8 cellular contexts compared by ENCODE assay signal in the genomic region with DNA sequence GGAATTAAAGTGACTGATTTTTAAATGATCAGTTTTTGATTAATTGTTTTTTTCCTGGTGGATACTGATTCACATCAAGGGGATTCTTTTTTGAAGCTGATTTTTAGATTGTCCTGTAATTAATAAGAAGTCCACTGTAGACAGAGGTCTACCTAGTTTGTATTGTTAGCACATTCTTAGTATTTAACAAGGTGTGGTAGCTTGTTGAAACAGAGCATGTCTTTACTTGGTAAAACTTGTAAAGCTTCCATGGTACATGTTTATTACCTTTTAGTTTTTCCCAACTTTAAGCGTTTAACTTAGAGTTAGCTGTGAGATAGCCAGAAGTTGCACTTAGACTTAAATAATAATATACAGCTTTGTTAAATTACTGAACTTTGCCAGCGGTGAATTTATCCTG. TPM values are rescaled to one million over a fixed set of nuclear protein-coding genes. Genes with fewer than 3 reads are reported as not detected.
DNase-seq lines count a peak whose midpoint lies in the region; FAIRE-seq and TF ChIP-seq lines count a peak whose summit lies in the region.

No MANE protein-coding gene starts in this region.

- no peaks in the 10 kb centered on the region for H3K9me1 ChIP-seq in endothelial cell of umbilical vein (replicated peaks; ENCODE audit: control insufficient read depth, extremely low read depth, insufficient read depth, low read length)

- no peaks in the 10 kb centered on the region for H3K9me2 ChIP-seq in PC-9 (ENCODE audit: insufficient read depth)

- no peaks in the 10 kb centered on the region for H3K27me3 ChIP-seq in PC-9 (ENCODE audit: insufficient read depth, low read depth)
- no peaks in the 10 kb centered on the region for H3K27me3 ChIP-seq in endothelial cell of umbilical vein (ENCODE audit: control insufficient read depth in 2 of 2, insufficient read depth in 2 of 2, low read length in 2 of 2)
- no peaks in the 10 kb centered on the region for H3K27me3 ChIP-seq in parathyroid adenoma (ENCODE audit: control insufficient read depth, insufficient read depth, low read length)
- H3K27me3 ChIP-seq in neuronal stem cell (ENCODE audit: control insufficient read depth in 3 of 3, insufficient read depth in 3 of 3, low read depth in 1 of 3, low read length in 3 of 3) = no peaks in the 10 kb centered on the region

- H3K79me1 ChIP-seq in neuronal stem cell (ENCODE audit: low read depth, low read length) = no peaks in the 10 kb centered on the region

- no peaks in the 10 kb centered on the region for H3K9me3 ChIP-seq in ES-I3 (ENCODE audit: control insufficient read depth, insufficient read depth, low read length)
- no peaks in the 10 kb centered on the region for H3K9me3 ChIP-seq in PC-9 (ENCODE audit: insufficient read depth, low read depth)
- H3K9me3 ChIP-seq in endothelial cell of umbilical vein (replicated peaks; ENCODE audit: control insufficient read depth, insufficient read depth, low read length) = no peaks in the 10 kb centered on the region
- no peaks in the 10 kb centered on the region for H3K9me3 ChIP-seq in parathyroid adenoma (ENCODE audit: control insufficient read depth, low read length)
- H3K9me3 ChIP-seq in neuronal stem cell (replicated peaks in 1 of 2; ENCODE audit: control insufficient read depth in 2 of 2, insufficient read depth in 1 of 2, low read depth in 1 of 2, low read length in 2 of 2) = no peaks in the 10 kb centered on the region

- H3K27ac ChIP-seq in PC-9 (no peak overlapping the region), endothelial cell of umbilical vein (ENCODE audit: insufficient read depth, low read depth, low read length) (peak overlapping the region; percentile 92), parathyroid adenoma (no peak overlapping the region), neuronal stem cell (replicated peaks; ENCODE audit: low read length) (no peak overlapping the region)

- H4K20me1 ChIP-seq in PC-9 (ENCODE audit: insufficient read depth) (peaks cover 51% of the 10 kb centered on the region), endothelial cell of umbilical vein (replicated peaks; ENCODE audit: control insufficient read depth, extremely low read depth, insufficient read depth, low read length) (peaks cover 11% of the 10 kb centered on the region)

- H3K9ac ChIP-seq in ES-I3 (ENCODE audit: low read depth, low read length) = peak overlapping the region; percentile 99
- peak overlapping the region; percentile 98 for H3K9ac ChIP-seq in endothelial cell of umbilical vein (replicated peaks; ENCODE audit: extremely low read depth, insufficient read depth, low read length)
- H3K9ac ChIP-seq in parathyroid adenoma = no peak overlapping the region
- no peak overlapping the region for H3K9ac ChIP-seq in neuronal stem cell (ENCODE audit: low read depth, low read length, poor library complexity)

- H2BK5ac ChIP-seq in neuronal stem cell (ENCODE audit: low read length) = no peak overlapping the region

- H3K14ac ChIP-seq in neuronal stem cell (ENCODE audit: low read length) = no peak overlapping the region

- no CpG with 5 or more reads among the region's 2 CpGs for WGBS in neuronal stem cell (ENCODE audit: extremely low coverage in 2 of 2, insufficient read length in 2 of 2, insufficient replicate concordance in 1 of 2), 2 donors

- DNase-seq in PC-9 (no peak), endothelial cell of umbilical vein (ENCODE audit: low read depth, low spot score) (no peak), D721Med (ENCODE audit: insufficient read length, low spot score) (no peak), KBM-7 (no peak), neuronal stem cell (ENCODE audit: low spot score) (no peak), COLO829 (ENCODE audit: low spot score) (no peak)

- no peaks in the 10 kb centered on the region; the same call in 1 of the 2 replicates for H3K4me1 ChIP-seq in ES-I3 (ENCODE audit: insufficient read depth, low read length)
- peaks cover 38% of the 10 kb centered on the region for H3K4me1 ChIP-seq in PC-9 (replicated peaks; ENCODE audit: insufficient read depth)
- peaks cover 29% of the 10 kb centered on the region for H3K4me1 ChIP-seq in endothelial cell of umbilical vein (ENCODE audit: control insufficient read depth, extremely low read depth, insufficient read depth, low read length)
- peaks cover 7% of the 10 kb centered on the region for H3K4me1 ChIP-seq in parathyroid adenoma
- H3K4me1 ChIP-seq in neuronal stem cell (ENCODE audit: control insufficient read depth in 2 of 2, insufficient read depth in 1 of 2, low read depth in 1 of 2, low read length in 2 of 2) = peaks cover 3 to 5% of the 10 kb centered on the region in 2 donors

- no peak overlapping the region for H4K91ac ChIP-seq in neuronal stem cell (ENCODE audit: low read depth, low read length, poor library complexity)

- H2AK5ac ChIP-seq in neuronal stem cell (ENCODE audit: low read depth, low read length) = no peak overlapping the region

- POLR2A ChIA-PET in PC-9 (lab: Charles Lee; ENCODE audit: unreplicated experiment) = interaction anchor here (0.6 kb wide), 1 partner anchor 381 kb away, joined by 3 read pairs; no protein-coding TSS in a partner anchor
- POLR2A ChIA-PET in endothelial cell of umbilical vein (lab: Charles Lee) = no interaction called here

- no peak overlapping the region for H2BK12ac ChIP-seq in neuronal stem cell (ENCODE audit: low read length)

- TF ChIP-seq CTCF in PC-9 (conservative IDR thresholded peaks at IDR 0.05) = no peak
- TF ChIP-seq CTCF in endothelial cell of umbilical vein (IDR thresholded peaks at IDR 0.05; ENCODE audit: extremely low read depth in 1 of 2, insufficient read depth in 1 of 2, low read depth in 1 of 2, low read length in 2 of 2) = no peak
- TF ChIP-seq CTCF in parathyroid adenoma (IDR thresholded peaks at IDR 0.05) = no peak
- no peak for TF ChIP-seq CTCF in D721Med (IDR thresholded peaks at IDR 0.05; ENCODE audit: insufficient read depth, missing control alignments)

- dilution Hi-C loops in endothelial cell of umbilical vein (cut with MboI; ENCODE audit: extremely low pct_ligation_motif_present, low sequenced_read_pairs) = no loop called here

- no peak overlapping the region for H3K18ac ChIP-seq in neuronal stem cell (ENCODE audit: low read length)

- FAIRE-seq in endothelial cell of umbilical vein (lab: Jason Lieb, UNC) (no peak), D721Med (lab: Jason Lieb, UNC) (no peak)

- intact Hi-C loops in PC-9 (cut with micrococcal nuclease; ENCODE audit: unreplicated experiment) = loop anchor here (5.0 kb wide), 2 partner anchors 282 to 577 kb away; no protein-coding TSS in a partner anchor
- intact Hi-C loops in endothelial cell of umbilical vein (cut with micrococcal nuclease) = no loop called here

- H4K8ac ChIP-seq in neuronal stem cell (ENCODE audit: low read depth, low read length) = no peak overlapping the region

- H3K4me3 ChIP-seq in PC-9 (peak overlapping the region; percentile 91), endothelial cell of umbilical vein (replicated peaks in 1 of 3; ENCODE audit: insufficient read depth in 1 of 3, low read depth in 1 of 3, low read length in 3 of 3) (peak overlapping the region; percentile 84 to 95 (median 91)), parathyroid adenoma (ENCODE audit: low read depth, low read length) (peak overlapping the region; percentile 83), neuronal stem cell (ENCODE audit: low read length in 2 of 2) (peak overlapping the region in 1 of 2 donors; percentile 93)

- H2BK120ac ChIP-seq in neuronal stem cell (ENCODE audit: low read depth, low read length) = no peak overlapping the region

- H2AFZ ChIP-seq in PC-9 (no peak overlapping the region), endothelial cell of umbilical vein (ENCODE audit: low read depth, low read length) (no peak overlapping the region), parathyroid adenoma (no peak overlapping the region), neuronal stem cell (ENCODE audit: low read length) (no peak overlapping the region)

- in situ Hi-C loops in KBM-7 (cut with MboI; ENCODE audit: low pct_unique_long_range_greater_than_20kb, low sequenced_read_pairs) = no loop called here

- BruUV-seq in PC-9 (replicated peaks; lab: Mats Ljungman, UMichigan) (TSS peak; percentile 40), endothelial cell of umbilical vein (replicated peaks; lab: Mats Ljungman, UMichigan) (no TSS peak)

- H3F3A ChIP-seq in PC-9 (ENCODE audit: insufficient read depth, low read depth) = peaks cover 53% of the 10 kb centered on the region

- H3K79me2 ChIP-seq in PC-9 (ENCODE audit: low read depth) (peaks cover 63% of the 10 kb centered on the region), endothelial cell of umbilical vein (ENCODE audit: control insufficient read depth, insufficient read depth, low read length) (peaks cover 54% of the 10 kb centered on the region), parathyroid adenoma (peaks cover 31% of the 10 kb centered on the region)

- H3K4me2 ChIP-seq in PC-9 = peak overlapping the region; percentile 92
- peak overlapping the region; percentile 99 for H3K4me2 ChIP-seq in endothelial cell of umbilical vein (ENCODE audit: insufficient read depth, low read length)
- H3K4me2 ChIP-seq in parathyroid adenoma (ENCODE audit: low read length) = peak overlapping the region; percentile 72
- H3K4me2 ChIP-seq in neuronal stem cell (ENCODE audit: insufficient read depth, low read length, poor library complexity, severe bottlenecking) = no peak overlapping the region

- peaks cover 21% of the 10 kb centered on the region for H3K36me3 ChIP-seq in ES-I3 (ENCODE audit: insufficient read depth, low read length)
- H3K36me3 ChIP-seq in PC-9 (ENCODE audit: low read depth) = peaks cover 46% of the 10 kb centered on the region
- H3K36me3 ChIP-seq in endothelial cell of umbilical vein (ENCODE audit: control insufficient read depth in 2 of 2, extremely low read depth in 1 of 2, insufficient read depth in 2 of 2, low read length in 2 of 2) = peaks cover 8 to 31% of the 10 kb centered on the region in 2 experiments
- no peaks in the 10 kb centered on the region for H3K36me3 ChIP-seq in parathyroid adenoma (ENCODE audit: control insufficient read depth, insufficient read depth, low read length)
- H3K36me3 ChIP-seq in neuronal stem cell (replicated peaks in 1 of 2; ENCODE audit: control insufficient read depth in 2 of 2, insufficient read depth in 2 of 2, low read length in 2 of 2) = peaks cover 11 to 57% of the 10 kb centered on the region in 2 donors

- H3K23ac ChIP-seq in neuronal stem cell (ENCODE audit: low read depth, low read length, poor library complexity) = no peak overlapping the region

- no peak overlapping the region for H3K4ac ChIP-seq in neuronal stem cell (ENCODE audit: low read length)

- no peak for TF ChIP-seq POLR2A in endothelial cell of umbilical vein (IDR thresholded peaks at IDR 0.05; ENCODE audit: low read depth, low read length)

- no peak overlapping the region for H2BK15ac ChIP-seq in neuronal stem cell (ENCODE audit: low read length)

- CTCF ChIA-PET in PC-9 (lab: Charles Lee) = no interaction called here
- CTCF ChIA-PET in endothelial cell of umbilical vein (lab: Charles Lee) = interaction anchor here (1.0 to 5.1 kb wide), 2 partner anchors 20 to 46 kb away, joined by 3 to 21 read pairs; no protein-coding TSS in a partner anchor

RNA-seq across cellular contexts. Expression of a gene that starts 1.5 kb away (rescaled TPM):
- total RNA-seq in PC-9 (2021) = 635 and 694 TPM in 2 replicates
- 632 and 637 TPM in 2 replicates for total RNA-seq in endothelial cell of umbilical vein
- 220 and 325 TPM in 2 replicates for polyA plus RNA-seq in endothelial cell of umbilical vein
- 503 and 568 TPM in 2 replicates for polyA plus RNA-seq in endothelial cell of umbilical vein (2011; cell fraction: cytosol; rRNA removed)
- 168 and 211 TPM in 2 replicates for polyA plus RNA-seq in endothelial cell of umbilical vein (2011; cell fraction: nucleus; rRNA removed)
- 726 and 859 TPM in 2 replicates for polyA plus RNA-seq in endothelial cell of umbilical vein (2012)
- 207 and 247 TPM in 2 replicates for polyA minus RNA-seq in endothelial cell of umbilical vein
- polyA minus RNA-seq in endothelial cell of umbilical vein (2011; cell fraction: cytosol; rRNA and poly(A)+ RNA removed) = 397 TPM
- polyA minus RNA-seq in endothelial cell of umbilical vein (2011; cell fraction: nucleus; rRNA and poly(A)+ RNA removed) = 61.1 and 66.3 TPM in 2 replicates
- polyA plus RNA-seq in neuronal stem cell (2013, experiment 1 of 2) = 1,368 TPM
- 1,375 TPM for polyA plus RNA-seq in neuronal stem cell (2013, experiment 2 of 2)

RNA-seq across cellular contexts. Expression of a gene that starts 51.2 kb away (rescaled TPM):
- total RNA-seq in PC-9 (2021) = 4.0 and 4.1 TPM in 2 replicates
- 0.14 and 0.20 TPM in 2 replicates for total RNA-seq in endothelial cell of umbilical vein
- polyA plus RNA-seq in endothelial cell of umbilical vein = 0.06 TPM in 1 of 2 replicates, not detected in the other
- polyA plus RNA-seq in endothelial cell of umbilical vein (2011; cell fraction: cytosol; rRNA removed) = not detected in 2 replicates
- polyA plus RNA-seq in endothelial cell of umbilical vein (2011; cell fraction: nucleus; rRNA removed) = not detected in 2 replicates
- polyA plus RNA-seq in endothelial cell of umbilical vein (2012) = not detected in 2 replicates
- not detected in 2 replicates for polyA minus RNA-seq in endothelial cell of umbilical vein
- polyA minus RNA-seq in endothelial cell of umbilical vein (2011; cell fraction: cytosol; rRNA and poly(A)+ RNA removed) = not detected
- not detected in 2 replicates for polyA minus RNA-seq in endothelial cell of umbilical vein (2011; cell fraction: nucleus; rRNA and poly(A)+ RNA removed)
- 0.07 TPM for polyA plus RNA-seq in neuronal stem cell (2013, experiment 1 of 2)
- polyA plus RNA-seq in neuronal stem cell (2013, experiment 2 of 2) = 0.06 TPM

Comparison
In these comparisons a context has a peak if more than half of its experiments do, and no peak if none do; other contexts are left out.
1. H3K9ac ChIP-seq: peak in ES-I3 (single experiment) and endothelial cell of umbilical vein (single experiment); none in parathyroid adenoma (single experiment) and neuronal stem cell (single experiment).